13 cellular contexts compared by ENCODE assay signal in genomic region chr10:118672163-118672562, GRCh38.
A peak's percentile ranks its signal among the peaks of the same experiment; 100 is the strongest.
DNase-seq lines count a peak whose midpoint lies in the region; ATAC-seq and TF ChIP-seq lines count a peak whose summit lies in the region.
"Had no signal": no experiment of that assay in that cellular context is flagged by ENCODE, and none has a peak within 500 bp of the region (broad histone marks: within the 10 kb centered on the region; RNA-seq: fewer than 3 reads in every experiment).

No MANE protein-coding gene starts in this region.

- H3K36me3 ChIP-seq in HCT116 (ENCODE audit: control insufficient read depth in 1 of 2, insufficient read depth in 2 of 2, low read length in 2 of 2): no peaks in the 10 kb centered on the region
- H3K36me3 ChIP-seq in gastrocnemius medialis: no peaks in the 10 kb centered on the region

- no peak for ATAC-seq in HCT116
- ATAC-seq in right cardiac atrium: peak; percentile 25 to 66
- peak in 1 of 2 donors; percentile 35 for ATAC-seq in gastrocnemius medialis

- RAD21 ChIA-PET in HCT116 (lab: Charles Lee; ENCODE audit: low non-redundant PET in 1 of 2, low total read pairs in 2 of 2, uncharacterized antibody in 2 of 2, unreplicated experiment in 2 of 2): no interaction called here

- POLR2A ChIA-PET in HCT116 (lab: Charles Lee): no interaction called here

- H3K4me1 Mint-ChIP-seq in activated naive CD4-positive, alpha-beta T cell treated with anti-CD3 and anti-CD28 coated beads, Interleukin-2, amount 10 ng/mL, durations not matched to agents 7 days and 5 days: peaks cover 18% of the 10 kb centered on the region
- H3K4me1 Mint-ChIP-seq in activated naive CD4-positive, alpha-beta T cell treated with anti-CD3 and anti-CD28 coated beads for 36 hours (ENCODE audit: low read depth): peaks cover 29% of the 10 kb centered on the region

- WGBS in right cardiac atrium: 37% methylated on average over 6 of the region's 6 CpGs

- H3K27ac ChIP-seq in HCT116 (ENCODE audit: low read depth, low read length): no peak overlapping the region
- no peak overlapping the region for H3K27ac ChIP-seq in right cardiac atrium (ENCODE audit: low read length)
- H3K27ac ChIP-seq in gastrocnemius medialis: peak overlapping the region in 3 of 4 donors; percentile 57 to 75 (median 72)
- H3K27ac ChIP-seq: BLaER1, GM23248 had no signal

- no peaks in the 10 kb centered on the region for H3K27me3 Mint-ChIP-seq in activated naive CD4-positive, alpha-beta T cell treated with anti-CD3 and anti-CD28 coated beads, Interleukin-2, amount 10 ng/mL, durations not matched to agents 7 days and 5 days
- H3K27me3 Mint-ChIP-seq in activated naive CD4-positive, alpha-beta T cell treated with anti-CD3 and anti-CD28 coated beads for 36 hours (ENCODE audit: low read depth): no peaks in the 10 kb centered on the region

- in situ Hi-C loops in gastrocnemius medialis (cut with MboI; ENCODE audit: low sequenced_read_pairs in 4 of 4): no loop called here

- no peaks in the 10 kb centered on the region for H3K27me3 ChIP-seq in HCT116 (ENCODE audit: insufficient read depth, low read length)
- no peaks in the 10 kb centered on the region for H3K27me3 ChIP-seq in right cardiac atrium (ENCODE audit: control insufficient read depth, insufficient read depth)
- H3K27me3 ChIP-seq in gastrocnemius medialis: no peaks in the 10 kb centered on the region
- H3K27me3 ChIP-seq: BLaER1 had no signal

- H3K79me2 ChIP-seq in HCT116 (ENCODE audit: insufficient read depth, low read length): no peaks in the 10 kb centered on the region

- CTCF ChIA-PET in activated naive CD4-positive, alpha-beta T cell treated with anti-CD3 and anti-CD28 coated beads, Interleukin-2, amount 10 ng/mL, durations not matched to agents 7 days and 5 days (lab: Charles Lee): no interaction called here
- CTCF ChIA-PET in activated naive CD4-positive, alpha-beta T cell treated with anti-CD3 and anti-CD28 coated beads for 36 hours (lab: Charles Lee): interaction anchor here (0.6 kb wide), 1 partner anchor 99 kb away, joined by 3 read pairs; no protein-coding TSS in a partner anchor
- CTCF ChIA-PET in HCT116 (lab: Charles Lee): no interaction called here

- no peak for DNase-seq in activated naive CD4-positive, alpha-beta T cell treated with anti-CD3 and anti-CD28 coated beads, Interleukin-2, amount 10 ng/mL, durations not matched to agents 7 days and 5 days
- DNase-seq in activated naive CD4-positive, alpha-beta T cell treated with anti-CD3 and anti-CD28 coated beads for 36 hours: no peak
- DNase-seq in HCT116 (ENCODE audit: low read depth, low spot score) (no peak), right cardiac atrium (no peak), gastrocnemius medialis (no peak), NCI-H146 (lab: John Stamatoyannopoulos, UW) (no peak), foreskin fibroblast (no peak)
- DNase-seq: 8988T, AML-193, DMS 273 treated with DMSO at 0.1 percent for 48 hours, GM23248, IMR-90 had no signal

- H3K9me3 ChIP-seq in HCT116 (ENCODE audit: control insufficient read depth in 1 of 2, insufficient read depth in 1 of 2, low read depth in 1 of 2, low read length in 2 of 2): no peaks in the 10 kb centered on the region
- no peaks in the 10 kb centered on the region for H3K9me3 ChIP-seq in right cardiac atrium (ENCODE audit: control insufficient read depth, low read length)
- H3K9me3 ChIP-seq in gastrocnemius medialis: no peaks in the 10 kb centered on the region
- H3K9me3 ChIP-seq: BLaER1 had no signal

- intact Hi-C loops in activated naive CD4-positive, alpha-beta T cell treated with anti-CD3 and anti-CD28 coated beads for 36 hours (cut with micrococcal nuclease): no loop called here
- intact Hi-C loops in HCT116 (cut with micrococcal nuclease): no loop called here
- intact Hi-C loops in right cardiac atrium (cut with DNase I): no loop called here
- intact Hi-C loops in gastrocnemius medialis (cut with DNase I; ENCODE audit: low total_unique reads): loop anchor here (5.0 kb wide), 1 partner anchor 45 kb away; no protein-coding TSS in a partner anchor

- no peak for TF ChIP-seq RAD21 in HCT116 (IDR thresholded peaks at IDR 0.05; ENCODE audit: low read depth)

- no peaks in the 10 kb centered on the region for H4K20me1 ChIP-seq in HCT116 (ENCODE audit: insufficient read depth)
- H4K20me1 ChIP-seq: BLaER1 had no signal

- TSS peak; percentile 7 for BruUV-seq in HCT116 (replicated peaks; lab: Mats Ljungman, UMichigan)

- no peak overlapping the region for H2AFZ ChIP-seq in HCT116 (ENCODE audit: low read depth, low read length, poor library complexity, severe bottlenecking)
- H2AFZ ChIP-seq: GM23248 had no signal

- H3K9ac ChIP-seq in HCT116 (ENCODE audit: low read length): no peak overlapping the region
- H3K9ac ChIP-seq: BLaER1, GM23248 had no signal

- H3K4me3 ChIP-seq in HCT116 (replicated peaks in 1 of 2; ENCODE audit: low read depth in 1 of 2, low read length in 2 of 2) (no peak overlapping the region), right cardiac atrium (ENCODE audit: low read length) (no peak overlapping the region), gastrocnemius medialis (no peak overlapping the region), foreskin fibroblast (ENCODE audit: low read depth in 1 of 2, low read length in 2 of 2) (no peak overlapping the region)
- H3K4me3 ChIP-seq: BLaER1, GM23248 had no signal

- no peak overlapping the region for H3K4me2 ChIP-seq in HCT116 (ENCODE audit: low read length)
- H3K4me2 ChIP-seq: BLaER1 had no signal

- no peaks in the 10 kb centered on the region for H3K9me3 Mint-ChIP-seq in activated naive CD4-positive, alpha-beta T cell treated with anti-CD3 and anti-CD28 coated beads, Interleukin-2, amount 10 ng/mL, durations not matched to agents 7 days and 5 days
- no peaks in the 10 kb centered on the region for H3K9me3 Mint-ChIP-seq in activated naive CD4-positive, alpha-beta T cell treated with anti-CD3 and anti-CD28 coated beads for 36 hours

- TF ChIP-seq POLR2A in HCT116 (IDR thresholded peaks at IDR 0.05; ENCODE audit: borderline replicate concordance, extremely low read depth, insufficient read depth, insufficient read length): no peak
- no peak for TF ChIP-seq POLR2A in gastrocnemius medialis (IDR thresholded peaks at IDR 0.05)

- no peaks in the 10 kb centered on the region for H3K4me1 ChIP-seq in HCT116 (ENCODE audit: control insufficient read depth in 1 of 2, insufficient read depth in 2 of 2, low read length in 2 of 2)
- H3K4me1 ChIP-seq in right cardiac atrium (ENCODE audit: control insufficient read depth, insufficient read depth, low read length): peaks cover 13% of the 10 kb centered on the region
- peaks cover 37 to 50% of the 10 kb centered on the region in 2 donors for H3K4me1 ChIP-seq in gastrocnemius medialis

- no peaks in the 10 kb centered on the region for H3K9me2 ChIP-seq in HCT116 (ENCODE audit: insufficient read depth)

- H3K27ac Mint-ChIP-seq in activated naive CD4-positive, alpha-beta T cell treated with anti-CD3 and anti-CD28 coated beads, Interleukin-2, amount 10 ng/mL, durations not matched to agents 7 days and 5 days: peak overlapping the region; percentile 54
- H3K27ac Mint-ChIP-seq in activated naive CD4-positive, alpha-beta T cell treated with anti-CD3 and anti-CD28 coated beads for 36 hours: no peak overlapping the region

- peaks cover 3% of the 10 kb centered on the region for H3K36me3 Mint-ChIP-seq in activated naive CD4-positive, alpha-beta T cell treated with anti-CD3 and anti-CD28 coated beads, Interleukin-2, amount 10 ng/mL, durations not matched to agents 7 days and 5 days
- H3K36me3 Mint-ChIP-seq in activated naive CD4-positive, alpha-beta T cell treated with anti-CD3 and anti-CD28 coated beads for 36 hours (ENCODE audit: low read depth): no peaks in the 10 kb centered on the region

- H3K4me3 Mint-ChIP-seq in activated naive CD4-positive, alpha-beta T cell treated with anti-CD3 and anti-CD28 coated beads, Interleukin-2, amount 10 ng/mL, durations not matched to agents 7 days and 5 days: no peak overlapping the region
- H3K4me3 Mint-ChIP-seq in activated naive CD4-positive, alpha-beta T cell treated with anti-CD3 and anti-CD28 coated beads for 36 hours: no peak overlapping the region

- TF ChIP-seq CTCF in HCT116 (IDR thresholded peaks at IDR 0.05 in 2 of 3, conservative IDR thresholded peaks at IDR 0.05 in 1 of 3; ENCODE audit: borderline replicate concordance in 1 of 3, insufficient read depth in 1 of 3, low read depth in 2 of 3, low read length in 2 of 3): no peak
- no peak for TF ChIP-seq CTCF in gastrocnemius medialis (IDR thresholded peaks at IDR 0.05 in 4 of 5, conservative IDR thresholded peaks at IDR 0.05 in 1 of 5)
- no peak for TF ChIP-seq CTCF in foreskin fibroblast (IDR thresholded peaks at IDR 0.05; ENCODE audit: low read depth, low read length)

TF ChIP-seq in HCT116, 20 proteins besides CTCF, POLR2A, EP300 and RAD21 (continues in another document):
- TF ChIP-seq ZBTB33 (IDR thresholded peaks at IDR 0.05; ENCODE audit: extremely low read depth, insufficient replicate concordance, low read length): no peak
- TF ChIP-seq FOSL1 (IDR thresholded peaks at IDR 0.05; ENCODE audit: low read depth): no peak
- no peak for TF ChIP-seq ELF1 (IDR thresholded peaks at IDR 0.05; ENCODE audit: borderline replicate concordance, low read depth)
- no peak for TF ChIP-seq SIN3A (IDR thresholded peaks at IDR 0.05; ENCODE audit: low read depth)
- TF ChIP-seq YY1 (IDR thresholded peaks at IDR 0.05; ENCODE audit: extremely low read depth, insufficient replicate concordance, low read depth, low read length): no peak
- TF ChIP-seq ZNF274 (IDR thresholded peaks at IDR 0.05; ENCODE audit: low read depth, low read length): no peak
- TF ChIP-seq ATF3 (IDR thresholded peaks at IDR 0.05): no peak
- no peak for TF ChIP-seq EZH2 (IDR thresholded peaks at IDR 0.05)
- TF ChIP-seq CBX3 (IDR thresholded peaks at IDR 0.05; ENCODE audit: low read depth): no peak
- no peak for TF ChIP-seq JUND (IDR thresholded peaks at IDR 0.05)

Comparison
In these comparisons a context has a peak if more than half of its experiments do, and no peak if none do; other contexts are left out.
1. H3K27ac ChIP-seq: peak in gastrocnemius medialis (3 of 4); none in HCT116 (single experiment) and right cardiac atrium (single experiment).